Comparison of ENCODE assay signal across 9 cellular contexts in genomic region chr11:60924906-60925684, GRCh38. TPM values are rescaled to one million over a fixed set of nuclear protein-coding genes. Genes with fewer than 3 reads are reported as not detected.
DNase-seq lines count a peak whose midpoint lies in the region; ATAC-seq and TF ChIP-seq lines count a peak whose summit lies in the region.
"Had no signal": no experiment of that assay in that cellular context is flagged by ENCODE, and none has a peak within 500 bp of the region (broad histone marks: within the 10 kb centered on the region; RNA-seq: fewer than 3 reads in every experiment).

No MANE protein-coding gene starts in this region.

- H3K36me3 Mint-ChIP-seq in activated naive CD8-positive, alpha-beta T cell treated with anti-CD3 and anti-CD28 coated beads, Interleukin-2, amount 50 U/mL, for 24 hours (ENCODE audit: low read depth): peaks cover 27% of the 10 kb centered on the region

- peak overlapping the region; percentile 69 for H3K27ac ChIP-seq in temporal lobe (ENCODE audit: low read depth, low read length)

- H3K9me3 Mint-ChIP-seq in activated naive CD8-positive, alpha-beta T cell treated with anti-CD3 and anti-CD28 coated beads, Interleukin-2, amount 50 U/mL, for 24 hours: no peaks in the 10 kb centered on the region

- peaks cover 20% of the 10 kb centered on the region for H3K4me1 Mint-ChIP-seq in activated naive CD8-positive, alpha-beta T cell treated with anti-CD3 and anti-CD28 coated beads, Interleukin-2, amount 50 U/mL, for 24 hours

- peaks cover 26% of the 10 kb centered on the region for H3K27me3 Mint-ChIP-seq in activated naive CD8-positive, alpha-beta T cell treated with anti-CD3 and anti-CD28 coated beads, Interleukin-2, amount 50 U/mL, for 24 hours

- peak overlapping the region; percentile 73 for H3K4me3 ChIP-seq in AG09309 (ENCODE audit: control insufficient read depth, low read depth, low read length)
- peak overlapping the region; percentile 94 for H3K4me3 ChIP-seq in kidney epithelial cell (ENCODE audit: low read depth, low read length)

- TF ChIP-seq CTCF in AG09309 (IDR thresholded peaks at IDR 0.05; ENCODE audit: control insufficient read depth, insufficient read depth, low read depth, low read length, missing control alignments) (no peak), GM20000 (IDR thresholded peaks at IDR 0.05; ENCODE audit: extremely low read depth, missing control alignments) (no peak), kidney epithelial cell (IDR thresholded peaks at IDR 0.05; ENCODE audit: insufficient read depth, low read length, poor library complexity, severe bottlenecking) (no peak)

- peak overlapping the region; percentile 54 for H3K4me3 Mint-ChIP-seq in activated naive CD8-positive, alpha-beta T cell treated with anti-CD3 and anti-CD28 coated beads, Interleukin-2, amount 50 U/mL, for 24 hours

- peaks cover 8% of the 10 kb centered on the region for H3K36me3 ChIP-seq in kidney epithelial cell (ENCODE audit: control insufficient read depth, insufficient read depth, low read length)

- H3K27ac Mint-ChIP-seq in activated naive CD8-positive, alpha-beta T cell treated with anti-CD3 and anti-CD28 coated beads, Interleukin-2, amount 50 U/mL, for 24 hours: no peak overlapping the region

- DNase-seq in AG09309 (ENCODE audit: low read depth): no peak
- DNase-seq in GM20000 (ENCODE audit: low spot score): peak; percentile 61
- DNase-seq in activated naive CD8-positive, alpha-beta T cell treated with anti-CD3 and anti-CD28 coated beads, Interleukin-2, amount 50 U/mL, for 24 hours: no peak
- no peak for DNase-seq in kidney epithelial cell (ENCODE audit: low read depth)
- no peak for DNase-seq in stimulated activated naive CD4-positive, alpha-beta T cell treated with Interleukin-2 at 50 U/mL for 16 hours (lab: John Stamatoyannopoulos, UW)
- no peak for DNase-seq in AG08396 (ENCODE audit: low spot score)

- H3K27me3 ChIP-seq in kidney epithelial cell (ENCODE audit: control insufficient read depth, insufficient read depth, low read length): no peaks in the 10 kb centered on the region

- no peak for ATAC-seq in activated naive CD8-positive, alpha-beta T cell treated with anti-CD3 and anti-CD28 coated beads, Interleukin-2, amount 50 U/mL, for 24 hours
- no peak for ATAC-seq in HG03460 (IDR thresholded peaks at IDR 0.05; ENCODE audit: unreplicated experiment)

RNA-seq across cellular contexts. Expression of gene TMEM132A, which starts 0.8 kb away (rescaled TPM):
- total RNA-seq in kidney epithelial cell (597 and 616 TPM in 2 replicates), temporal lobe (105 TPM)

RNA-seq across cellular contexts. Expression of gene TMEM109, which starts 11.1 kb away (rescaled TPM):
- total RNA-seq in kidney epithelial cell (64.5 and 82.0 TPM in 2 replicates), temporal lobe (9.1 TPM)

RNA-seq across cellular contexts. Expression of gene PRPF19, which starts 18.7 kb away (rescaled TPM):
- total RNA-seq in kidney epithelial cell (98.8 and 112 TPM in 2 replicates), temporal lobe (30.2 TPM)

RNA-seq across cellular contexts. Expression of gene SLC15A3, which starts 26.9 kb away (rescaled TPM):
- 2.3 and 2.4 TPM in 2 replicates for total RNA-seq in kidney epithelial cell
- total RNA-seq in temporal lobe: 2.0 TPM

RNA-seq across cellular contexts. Expression of gene CD6, which starts 46.4 kb away (rescaled TPM):
- total RNA-seq in kidney epithelial cell (0.29 and 1.2 TPM in 2 replicates), temporal lobe (0.74 TPM)
- total RNA-seq: renal cortical epithelial cell had no signal
